Comparison of ENCODE assay signal across 16 cellular contexts in the genomic region with DNA sequence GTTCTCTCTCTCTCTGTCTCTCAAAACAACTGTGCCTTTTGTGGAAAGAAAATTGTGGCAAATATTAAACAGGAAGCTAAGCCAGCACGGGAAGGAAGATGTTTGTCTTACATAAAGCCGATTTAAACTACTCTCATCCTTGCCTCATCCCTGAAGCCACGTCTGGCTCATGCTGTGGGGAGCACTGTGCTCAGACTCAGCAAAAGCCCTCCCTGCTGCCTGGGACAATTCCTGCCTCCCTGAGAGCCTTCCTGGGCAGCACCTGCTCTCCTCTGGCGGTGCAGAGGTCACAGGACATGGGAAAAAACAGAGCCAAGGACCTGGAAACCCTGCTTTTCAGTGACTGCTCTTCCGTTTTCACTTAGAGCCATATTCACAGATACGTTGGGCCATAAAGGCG.
"Had no signal": no experiment of that assay in that cellular context is flagged by ENCODE, and none has a peak within 500 bp of the region (broad histone marks: within the 10 kb centered on the region; RNA-seq: fewer than 3 reads in every experiment).

No MANE protein-coding gene starts in this region.

- DNase-seq: activated B cell treated with CpG ODN at 0.5 μM for 24 hours; activated CD4-positive, alpha-beta T cell treated with anti-CD3 and anti-CD28 coated beads for 48 hours; activated CD8-positive, alpha-beta memory T cell treated with anti-CD3 and anti-CD28 coated beads, Interleukin-2, amount 50 U/mL, for 4 hours; activated naive CD4-positive, alpha-beta T cell treated with anti-CD3 and anti-CD28 coated beads, Interleukin-2, amount 10 ng/mL, durations not matched to agents 7 days and 5 days; activated naive CD8-positive, alpha-beta T cell treated with anti-CD3 and anti-CD28 coated beads, Interleukin-2, amount 50 U/mL, for 24 hours; activated T-cell treated with anti-CD3 and anti-CD28 coated beads, Interleukin-2, amount 50 U/mL, for 4 hours; aorta; brain microvascular endothelial cell; central memory CD4-positive, alpha-beta T cell; heart right ventricle; naive thymus-derived CD4-positive, alpha-beta T cell; ovary; stimulated activated CD4-positive, alpha-beta T cell treated with anti-CD3 and anti-CD28 coated beads, Interleukin-4, amount 100 ng/mL, for 24 hours; upper lobe of left lung had no signal

- H3K27me3 Mint-ChIP-seq: activated B cell treated with CpG ODN at 0.5 μM for 24 hours; activated naive CD4-positive, alpha-beta T cell treated with anti-CD3 and anti-CD28 coated beads, Interleukin-2, amount 10 ng/mL, durations not matched to agents 7 days and 5 days; activated naive CD8-positive, alpha-beta T cell treated with anti-CD3 and anti-CD28 coated beads, Interleukin-2, amount 50 U/mL, for 24 hours; memory B cell had no signal

- H3K36me3 Mint-ChIP-seq: activated naive CD4-positive, alpha-beta T cell treated with anti-CD3 and anti-CD28 coated beads, Interleukin-2, amount 10 ng/mL, durations not matched to agents 7 days and 5 days; memory B cell; naive thymus-derived CD4-positive, alpha-beta T cell; stimulated activated effector memory CD8-positive, alpha-beta T cell treated with anti-CD3 and anti-CD28 coated beads, Interleukin-12 subunit alpha, Interleukin-12 subunit beta, amount 100 ng/mL, for 72 hours had no signal

- H3K27ac Mint-ChIP-seq: activated B cell treated with CpG ODN at 0.5 μM for 24 hours; activated naive CD4-positive, alpha-beta T cell treated with anti-CD3 and anti-CD28 coated beads, Interleukin-2, amount 10 ng/mL, durations not matched to agents 7 days and 5 days; activated naive CD8-positive, alpha-beta T cell treated with anti-CD3 and anti-CD28 coated beads, Interleukin-2, amount 50 U/mL, for 24 hours; memory B cell; naive thymus-derived CD4-positive, alpha-beta T cell; stimulated activated effector memory CD8-positive, alpha-beta T cell treated with anti-CD3 and anti-CD28 coated beads, Interleukin-12 subunit alpha, Interleukin-12 subunit beta, amount 100 ng/mL, for 72 hours had no signal

- H3K4me1 Mint-ChIP-seq: activated B cell treated with CpG ODN at 0.5 μM for 24 hours; activated naive CD4-positive, alpha-beta T cell treated with anti-CD3 and anti-CD28 coated beads, Interleukin-2, amount 10 ng/mL, durations not matched to agents 7 days and 5 days; activated naive CD8-positive, alpha-beta T cell treated with anti-CD3 and anti-CD28 coated beads, Interleukin-2, amount 50 U/mL, for 24 hours; memory B cell; naive thymus-derived CD4-positive, alpha-beta T cell had no signal

- H3K9me3 Mint-ChIP-seq: activated B cell treated with CpG ODN at 0.5 μM for 24 hours; activated T-cell treated with anti-CD3 and anti-CD28 coated beads, Interleukin-2, amount 50 U/mL, for 4 hours; stimulated activated effector memory CD8-positive, alpha-beta T cell treated with anti-CD3 and anti-CD28 coated beads, Interleukin-12 subunit alpha, Interleukin-12 subunit beta, amount 100 ng/mL, for 72 hours had no signal

- H3K4me3 Mint-ChIP-seq: activated B cell treated with CpG ODN at 0.5 μM for 24 hours; activated naive CD4-positive, alpha-beta T cell treated with anti-CD3 and anti-CD28 coated beads, Interleukin-2, amount 10 ng/mL, durations not matched to agents 7 days and 5 days; activated naive CD8-positive, alpha-beta T cell treated with anti-CD3 and anti-CD28 coated beads, Interleukin-2, amount 50 U/mL, for 24 hours; activated T-cell treated with anti-CD3 and anti-CD28 coated beads, Interleukin-2, amount 50 U/mL, for 4 hours; memory B cell; naive thymus-derived CD4-positive, alpha-beta T cell; stimulated activated effector memory CD8-positive, alpha-beta T cell treated with anti-CD3 and anti-CD28 coated beads, Interleukin-12 subunit alpha, Interleukin-12 subunit beta, amount 100 ng/mL, for 72 hours had no signal
